ENCODE assay signal across 16 cellular contexts in the genomic region with DNA sequence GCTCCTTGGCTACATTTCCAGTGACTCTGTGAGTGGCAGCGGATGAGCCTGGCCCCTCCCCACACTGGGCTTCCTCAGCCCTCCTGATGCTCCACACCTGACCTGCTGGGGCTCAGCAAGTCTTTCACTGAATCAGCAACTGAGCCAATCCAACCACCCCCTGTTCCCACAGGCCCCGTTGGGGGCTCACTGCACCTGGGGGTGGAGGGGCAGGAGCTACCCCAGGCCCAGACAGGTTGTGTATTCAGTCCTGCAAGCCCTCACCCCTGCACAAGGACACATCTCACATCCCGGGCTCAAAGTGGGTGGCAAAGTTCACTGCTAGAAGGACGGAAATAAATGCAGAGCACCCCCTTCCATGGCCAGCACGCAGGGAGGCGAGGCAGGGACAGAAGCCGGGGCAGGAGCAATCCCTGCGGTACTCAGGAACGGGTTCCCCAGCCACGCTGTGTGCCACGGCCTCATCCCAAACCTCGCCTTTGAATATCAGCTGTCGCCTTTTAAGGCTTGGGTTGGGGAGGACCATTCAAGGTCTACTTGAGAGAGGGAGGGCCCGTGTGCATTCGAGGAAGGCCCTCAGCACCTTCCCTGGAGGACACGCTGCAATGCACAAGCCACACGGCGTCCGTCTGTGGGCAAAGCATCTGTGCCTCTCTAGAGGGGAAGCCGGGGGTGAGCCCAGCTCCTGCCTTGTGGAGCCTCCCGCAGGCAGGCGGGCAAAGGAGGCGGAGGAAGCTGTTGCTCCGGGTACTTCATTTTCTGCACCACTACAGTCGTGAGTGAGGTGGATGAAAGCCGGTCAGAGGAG.
DNase-seq lines count a peak whose midpoint lies in the region; ATAC-seq and TF ChIP-seq lines count a peak whose summit lies in the region.
"Had no signal": no experiment of that assay in that cellular context is flagged by ENCODE, and none has a peak within 500 bp of the region (broad histone marks: within the 10 kb centered on the region; RNA-seq: fewer than 3 reads in every experiment).

No MANE protein-coding gene starts in this region.

- H3K27me3 ChIP-seq in BLaER1 treated with 17β-estradiol and CSF1 and Interleukin-3, amounts not matched to agents 10 nM and 100 nM, result peaks cover 0 to 21% (median 0%) of the 10 kb centered on the region in 11 experiments; a peak in 6 of 22 replicates
- H3K27me3 ChIP-seq in GM23338 (ENCODE audit: insufficient read depth), result no peaks in the 10 kb centered on the region

- H3K4me3 ChIP-seq in BLaER1 treated with 17β-estradiol and CSF1 and Interleukin-3, amounts not matched to agents 10 nM and 100 nM, result no peak overlapping the region
- no peak overlapping the region for H3K4me3 ChIP-seq in GM23338
- H3K4me3 ChIP-seq: K562 had no signal

- peaks cover 17 to 43% (median 31%) of the 10 kb centered on the region in 10 experiments for H3K4me1 ChIP-seq in BLaER1 treated with 17β-estradiol and CSF1 and Interleukin-3, amounts not matched to agents 10 nM and 100 nM
- no peaks in the 10 kb centered on the region for H3K4me1 ChIP-seq in GM23338 (ENCODE audit: insufficient read depth)

- H3K9me3 ChIP-seq in BLaER1 treated with 17β-estradiol and CSF1 and Interleukin-3, amounts not matched to agents 10 nM and 100 nM (replicated peaks in 1 of 11), result peaks cover 0 to 10% (median 0%) of the 10 kb centered on the region in 11 experiments; a peak in 2 of 22 replicates

- ATAC-seq in GM23338, result peak; percentile 23; the same call in 2 of the 3 replicates
- ATAC-seq in omental fat pad (ENCODE audit: low FRiP score), result no peak
- no peak for ATAC-seq in GM18861 (IDR thresholded peaks at IDR 0.05; ENCODE audit: unreplicated experiment)

- H4K20me1 ChIP-seq in BLaER1 treated with 17β-estradiol and CSF1 and Interleukin-3, amounts not matched to agents 10 nM and 100 nM, result peaks cover 13 to 75% (median 59%) of the 10 kb centered on the region in 11 experiments; a peak in 21 of 22 replicates
- H4K20me1 ChIP-seq in GM23338 (replicated peaks; ENCODE audit: insufficient read depth), result no peaks in the 10 kb centered on the region

- no peak overlapping the region for H2AFZ ChIP-seq in GM23338

- no peaks in the 10 kb centered on the region for H3K79me2 ChIP-seq in GM23338 (replicated peaks; ENCODE audit: insufficient read depth)

- TF ChIP-seq CTCF in GM23338 (conservative IDR thresholded peaks at IDR 0.05; ENCODE audit: low read depth in 2 of 2) (no peak), brain (conservative IDR thresholded peaks at IDR 0.05) (no peak), progenitor cell of endocrine pancreas (IDR thresholded peaks at IDR 0.05; ENCODE audit: unreplicated experiment) (no peak), omental fat pad (IDR thresholded peaks at IDR 0.05) (no peak)

- H3K9me2 ChIP-seq in GM23338 (ENCODE audit: insufficient read depth), result no peaks in the 10 kb centered on the region

- peaks cover 0 to 38% (median 17%) of the 10 kb centered on the region in 11 experiments; a peak in 14 of 22 replicates for H3K36me3 ChIP-seq in BLaER1 treated with 17β-estradiol and CSF1 and Interleukin-3, amounts not matched to agents 10 nM and 100 nM
- no peaks in the 10 kb centered on the region for H3K36me3 ChIP-seq in GM23338 (ENCODE audit: insufficient read depth)

- H3K9me3 Mint-ChIP-seq in GM23338 (no peaks in the 10 kb centered on the region), brain (no peaks in the 10 kb centered on the region), progenitor cell of endocrine pancreas (ENCODE audit: low read depth) (no peaks in the 10 kb centered on the region)

- H3K27ac Mint-ChIP-seq in GM23338, result peak overlapping the region; percentile 67; the same call in 1 of the 2 replicates
- peak overlapping the region in 4 of 5 experiments; percentile 62 to 97 (median 87) for H3K27ac Mint-ChIP-seq in brain
- H3K27ac Mint-ChIP-seq in progenitor cell of endocrine pancreas, result peak overlapping the region; percentile 33

- H3K4me3 Mint-ChIP-seq in GM23338 (no peak overlapping the region), brain (no peak overlapping the region), progenitor cell of endocrine pancreas (ENCODE audit: low read depth) (no peak overlapping the region)

- DNase-seq in GM23338 (ENCODE audit: low spot score) (no peak), progenitor cell of endocrine pancreas (ENCODE audit: low spot score, unreplicated experiment) (no peak), omental fat pad (ENCODE audit: low spot score) (no peak), GM19238 (ENCODE audit: insufficient read length, low spot score) (no peak)
- DNase-seq: ACHN, H7, NCI-H1092 treated with DMSO at 0.1 percent for 48 hours, NCI-H146, NCI-H2029 treated with DMSO at 0.1 percent for 48 hours, NCI-H2171, NCI-H446 treated with DMSO at 0.1 percent for 48 hours, SIG-M5 had no signal

- peak overlapping the region in 2 of 11 experiments; percentile 29 to 43; a peak in 4 of 22 replicates for H3K9ac ChIP-seq in BLaER1 treated with 17β-estradiol and CSF1 and Interleukin-3, amounts not matched to agents 10 nM and 100 nM

- H3K36me3 Mint-ChIP-seq in GM23338 (ENCODE audit: low read depth) (no peaks in the 10 kb centered on the region; the same call in 2 of the 3 replicates), brain (peaks cover 15% of the 10 kb centered on the region), progenitor cell of endocrine pancreas (ENCODE audit: insufficient read depth) (peaks cover 8% of the 10 kb centered on the region)

- H3K27me3 Mint-ChIP-seq in GM23338 (ENCODE audit: insufficient read depth, low read depth, poor library complexity) (peaks cover 12% of the 10 kb centered on the region), brain (no peaks in the 10 kb centered on the region), progenitor cell of endocrine pancreas (no peaks in the 10 kb centered on the region)

- H3K27ac ChIP-seq in BLaER1 treated with 17β-estradiol and CSF1 and Interleukin-3, amounts not matched to agents 10 nM and 100 nM, result peak overlapping the region in 3 of 11 experiments; percentile 40 to 43 (median 41); a peak in 4 of 22 replicates
- no peak overlapping the region for H3K27ac ChIP-seq in GM23338 (ENCODE audit: low read depth)

- no peaks in the 10 kb centered on the region for H3F3A ChIP-seq in GM23338 (replicated peaks; ENCODE audit: low read depth)

- H3K4me2 ChIP-seq in BLaER1 treated with 17β-estradiol and CSF1 and Interleukin-3, amounts not matched to agents 10 nM and 100 nM, result peak overlapping the region; percentile 49 to 82 (median 68)
- no peak overlapping the region for H3K4me2 ChIP-seq in GM23338

- H3K4me1 Mint-ChIP-seq in GM23338 (peaks cover 5% of the 10 kb centered on the region; the same call in 2 of the 3 replicates), brain (peaks cover 50% of the 10 kb centered on the region), progenitor cell of endocrine pancreas (ENCODE audit: low read depth) (no peaks in the 10 kb centered on the region)

TF ChIP-seq in GM23338, 12 proteins besides CTCF, POLR2A, EP300 and RAD21 (continues in another document):
- no peak for TF ChIP-seq ZNF114 (CRISPR knock-in tag; IDR thresholded peaks at IDR 0.05)

Comparison
In these comparisons a context has a peak if more than half of its experiments do, and no peak if none do; other contexts are left out.
1. H3K27ac Mint-ChIP-seq: peak in every context shown above with its lines; median percentile 87 in brain; 67 in GM23338; 33 in progenitor cell of endocrine pancreas.